Comparison of ENCODE assay signal across 19 cellular contexts in the genomic region with DNA sequence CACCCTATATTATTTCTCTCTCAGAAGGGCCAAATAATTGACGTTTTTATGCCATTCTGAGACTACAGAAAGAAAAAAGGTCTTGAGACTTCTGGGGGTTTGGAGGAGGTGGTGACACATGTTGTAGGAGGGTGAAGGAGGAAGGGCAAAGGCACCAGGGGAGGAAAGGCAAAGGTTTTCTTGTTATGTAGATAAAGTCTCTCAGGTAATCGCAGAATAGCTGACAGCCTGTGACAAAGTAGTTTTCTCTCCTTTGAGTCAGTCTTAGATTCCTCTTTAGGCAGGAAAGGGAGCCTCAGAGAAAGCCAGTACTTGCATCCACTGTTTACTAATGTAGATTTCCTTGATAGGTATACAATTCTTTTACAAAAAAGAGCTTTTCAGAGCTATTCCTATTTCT. TPM values are rescaled to one million over a fixed set of nuclear protein-coding genes. Genes with fewer than 3 reads are reported as not detected.
DNase-seq lines count a peak whose midpoint lies in the region; ATAC-seq and TF ChIP-seq lines count a peak whose summit lies in the region.
"Had no signal": no experiment of that assay in that cellular context is flagged by ENCODE, and none has a peak within 500 bp of the region (broad histone marks: within the 10 kb centered on the region; RNA-seq: fewer than 3 reads in every experiment).

No MANE protein-coding gene starts in this region.

- H3K4me1 Mint-ChIP-seq in HFFc6 (ENCODE audit: low read depth), result peaks cover 40% of the 10 kb centered on the region

- H3K9ac ChIP-seq in SK-N-MC (ENCODE audit: insufficient read length), result peak overlapping the region; percentile 36
- peak overlapping the region; percentile 97; the same call in 1 of the 2 replicates for H3K9ac ChIP-seq in iPS-20b (ENCODE audit: low read depth, low read length)

- H3K27ac ChIP-seq in DOHH2 (ENCODE audit: low read depth, low read length), result peak overlapping the region; percentile 99
- H3K27ac ChIP-seq in SK-N-MC, result peak overlapping the region; percentile 89
- peak overlapping the region; percentile 72 for H3K27ac ChIP-seq in iPS-20b (ENCODE audit: low read length)
- H3K27ac ChIP-seq in PC-9, result no peak overlapping the region
- H3K27ac ChIP-seq: coronary artery had no signal

- CTCF ChIA-PET in PC-9 (lab: Charles Lee), result no interaction called here

- no TSS peak for BruUV-seq in PC-9 (replicated peaks; lab: Mats Ljungman, UMichigan)

- H4K20me1 ChIP-seq in DOHH2 (ENCODE audit: control insufficient read depth, insufficient read depth, low read depth, low read length) (no peaks in the 10 kb centered on the region), PC-9 (ENCODE audit: insufficient read depth) (no peaks in the 10 kb centered on the region)

- H3K36me3 ChIP-seq in DOHH2 (ENCODE audit: control insufficient read depth, low read length) (peaks cover 10% of the 10 kb centered on the region), SK-N-MC (ENCODE audit: insufficient read depth, low read length) (no peaks in the 10 kb centered on the region), iPS-20b (ENCODE audit: insufficient read depth, low read depth, low read length) (no peaks in the 10 kb centered on the region), PC-9 (ENCODE audit: low read depth) (no peaks in the 10 kb centered on the region)

- H3K4me2 ChIP-seq in DOHH2 (ENCODE audit: low read length) (peak overlapping the region; percentile 99), PC-9 (no peak overlapping the region)

- peaks cover 14% of the 10 kb centered on the region for H3K27me3 Mint-ChIP-seq in HFFc6 (ENCODE audit: insufficient read depth)
- H3K27me3 Mint-ChIP-seq: activated naive CD8-positive, alpha-beta T cell; B cell; memory B cell had no signal

- no peak overlapping the region; the same call in 1 of the 2 replicates for H3K4me3 Mint-ChIP-seq in HFFc6
- H3K4me3 Mint-ChIP-seq: activated naive CD8-positive, alpha-beta T cell; activated T-cell treated with anti-CD3 and anti-CD28 coated beads, Interleukin-2, amount 50 U/mL, for 4 hours; B cell; memory B cell; natural killer cell had no signal

- peak overlapping the region; percentile 45; the same call in 1 of the 2 replicates for H3K27ac Mint-ChIP-seq in HFFc6
- H3K27ac Mint-ChIP-seq: activated naive CD8-positive, alpha-beta T cell; memory B cell; natural killer cell had no signal

- H3K4me3 ChIP-seq in DOHH2 (ENCODE audit: low read length) (peak overlapping the region; percentile 70; the same call in 1 of the 2 replicates), SK-N-MC (no peak overlapping the region), iPS-20b (ENCODE audit: low read length) (peak overlapping the region; percentile 75), PC-9 (no peak overlapping the region)
- H3K4me3 ChIP-seq: coronary artery had no signal

- TF ChIP-seq CTCF in DOHH2 (IDR thresholded peaks at IDR 0.05; ENCODE audit: low read depth, low read length, poor library complexity, severe bottlenecking) (no peak), HFFc6 (IDR thresholded peaks at IDR 0.05) (no peak), PC-9 (conservative IDR thresholded peaks at IDR 0.05) (no peak)

- no peaks in the 10 kb centered on the region for H3K27me3 ChIP-seq in DOHH2 (ENCODE audit: control insufficient read depth, low read length)
- H3K27me3 ChIP-seq in iPS-20b (ENCODE audit: insufficient read depth, low read length), result no peaks in the 10 kb centered on the region
- no peaks in the 10 kb centered on the region for H3K27me3 ChIP-seq in PC-9 (ENCODE audit: insufficient read depth, low read depth)

- peaks cover 46% of the 10 kb centered on the region for H3K4me1 ChIP-seq in DOHH2 (ENCODE audit: control insufficient read depth, low read length)
- peaks cover 16% of the 10 kb centered on the region for H3K4me1 ChIP-seq in iPS-20b (ENCODE audit: insufficient read depth, low read length)
- no peaks in the 10 kb centered on the region; the same call in 1 of the 2 replicates for H3K4me1 ChIP-seq in PC-9 (replicated peaks; ENCODE audit: insufficient read depth)

- no peaks in the 10 kb centered on the region for H3K9me3 ChIP-seq in DOHH2 (ENCODE audit: control insufficient read depth, insufficient read depth, low read length)
- no peaks in the 10 kb centered on the region for H3K9me3 ChIP-seq in SK-N-MC (ENCODE audit: low read depth, low read length)
- H3K9me3 ChIP-seq in iPS-20b (ENCODE audit: insufficient read depth, low read depth, low read length), result no peaks in the 10 kb centered on the region
- H3K9me3 ChIP-seq in PC-9 (ENCODE audit: insufficient read depth, low read depth), result no peaks in the 10 kb centered on the region

- peaks cover 39% of the 10 kb centered on the region for H3F3A ChIP-seq in DOHH2 (ENCODE audit: control insufficient read depth, insufficient read depth)
- H3F3A ChIP-seq in PC-9 (ENCODE audit: insufficient read depth, low read depth), result peaks cover 12% of the 10 kb centered on the region

- intact Hi-C loops in PC-9 (cut with micrococcal nuclease; ENCODE audit: unreplicated experiment), result no loop called here

- POLR2A ChIA-PET in PC-9 (lab: Charles Lee; ENCODE audit: unreplicated experiment), result interaction anchor here (0.5 to 0.6 kb wide), 2 partner anchors 26 to 45 kb away, joined by 7 to 15 read pairs; no protein-coding TSS in a partner anchor

- peaks cover 3% of the 10 kb centered on the region; the same call in 1 of the 2 replicates for H3K36me3 Mint-ChIP-seq in HFFc6 (ENCODE audit: low read depth)
- H3K36me3 Mint-ChIP-seq: activated naive CD8-positive, alpha-beta T cell; memory B cell; natural killer cell had no signal

- H3K79me2 ChIP-seq in DOHH2 (ENCODE audit: control insufficient read depth, low read length) (no peaks in the 10 kb centered on the region), PC-9 (ENCODE audit: low read depth) (no peaks in the 10 kb centered on the region)

- H2AFZ ChIP-seq in PC-9, result no peak overlapping the region

- no peaks in the 10 kb centered on the region for H3K9me2 ChIP-seq in DOHH2 (replicated peaks; ENCODE audit: control insufficient read depth, low read length)
- no peaks in the 10 kb centered on the region for H3K9me2 ChIP-seq in PC-9 (ENCODE audit: insufficient read depth)

- ATAC-seq in HG03280 (IDR thresholded peaks at IDR 0.05; ENCODE audit: unreplicated experiment), result no peak
- ATAC-seq: activated T-cell treated with anti-CD3 and anti-CD28 coated beads, Interleukin-2, amount 50 U/mL, for 4 hours; natural killer cell had no signal

- no peaks in the 10 kb centered on the region for H3K9me3 Mint-ChIP-seq in HFFc6
- H3K9me3 Mint-ChIP-seq: natural killer cell had no signal

- DNase-seq in HFFc6 (no peak), SK-N-MC (ENCODE audit: low read depth, low spot score) (no peak), cortex of kidney (lab: John Stamatoyannopoulos, UW) (no peak), PC-9 (no peak)
- DNase-seq: activated CD4-positive, alpha-beta T cell treated with anti-CD3 and anti-CD28 coated beads for 4 hours; activated T-cell treated with anti-CD3 and anti-CD28 coated beads, Interleukin-2, amount 50 U/mL, for 4 hours; Calu3; kidney glomerular epithelial cell; natural killer cell; NCI-H2029 treated with DMSO at 0.1 percent for 48 hours had no signal

RNA-seq across cellular contexts. Expression of a gene that starts 23.6 kb away (rescaled TPM):
- not detected for total RNA-seq in HFFc6 (2021; fragmentation: NEBNext Ultra II Directional; extraction: Animal tissue kit (Norgen Biotek cat#: 25700))
- total RNA-seq in PC-9 (2021), result not detected in 2 replicates
- total RNA-seq: activated T-cell treated with anti-CD3 and anti-CD28 coated beads, Interleukin-2, amount 50 U/mL, for 4 hours; B cell; Calu3; natural killer cell; NCI-H460; SK-MEL-5 had no signal

Comparison
In these comparisons a context has a peak if more than half of its experiments do, and no peak if none do; other contexts are left out.
1. H3K4me3 ChIP-seq: peak in DOHH2 (single experiment) and iPS-20b (single experiment); none in SK-N-MC (single experiment) and PC-9 (single experiment).